ENCODE assay signal across 8 cellular contexts in the genomic region with DNA sequence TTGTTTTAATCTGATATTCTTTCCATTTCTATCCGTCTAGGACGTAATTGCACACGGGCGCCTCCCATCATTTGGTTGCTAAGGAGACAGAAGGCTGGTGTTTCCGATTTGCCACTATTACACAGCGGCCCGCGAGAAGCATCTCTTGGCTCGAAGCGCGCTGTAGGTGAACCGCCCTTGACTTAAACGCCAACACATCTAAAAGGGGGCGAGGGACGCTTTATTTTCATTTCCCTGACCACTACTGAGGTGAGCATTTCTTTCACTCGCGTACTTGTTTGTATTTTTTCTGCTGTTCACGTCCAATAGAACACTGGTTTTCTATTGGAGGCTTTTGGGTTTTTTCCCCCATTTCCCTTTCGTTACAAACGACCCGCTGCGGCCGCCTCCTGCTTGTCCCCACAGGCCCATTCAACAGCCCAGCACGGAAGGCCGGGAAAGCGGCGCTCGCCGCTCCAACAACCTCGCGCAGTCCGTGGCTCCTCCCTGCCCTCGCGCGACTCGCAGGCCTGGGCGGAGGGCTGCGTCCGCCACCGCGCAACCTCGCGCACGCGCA. TPM values are rescaled to one million over a fixed set of nuclear protein-coding genes. Genes with fewer than 3 reads are reported as not detected.
DNase-seq lines count a peak whose midpoint lies in the region; ATAC-seq and TF ChIP-seq lines count a peak whose summit lies in the region.

No MANE protein-coding gene starts in this region.

- ATAC-seq in PC-3: peak; percentile 81

- peaks cover 33% of the 10 kb centered on the region for H4K20me1 ChIP-seq in PC-3 (ENCODE audit: low read length)
- peaks cover 4% of the 10 kb centered on the region for H4K20me1 ChIP-seq in neural cell (ENCODE audit: insufficient read depth)

- CTCF ChIA-PET in PC-3 (lab: Charles Lee): interaction anchor here (0.6 kb wide), 1 partner anchor 134 kb away, joined by 10 read pairs; no protein-coding TSS in a partner anchor

- H3K36me3 ChIP-seq in PC-3 (ENCODE audit: low read depth, low read length) (no peaks in the 10 kb centered on the region; the same call in 1 of the 2 replicates), neural cell (ENCODE audit: insufficient read depth, low read length) (no peaks in the 10 kb centered on the region), suprapubic skin (no peaks in the 10 kb centered on the region)

- peak; percentile 23 for TF ChIP-seq RAD21 in neural cell (conservative IDR thresholded peaks at IDR 0.05)

- H3K27me3 ChIP-seq in PC-3 (ENCODE audit: low read length) (no peaks in the 10 kb centered on the region), neural cell (ENCODE audit: insufficient read depth, low read depth, low read length) (no peaks in the 10 kb centered on the region), suprapubic skin (no peaks in the 10 kb centered on the region)

- no peaks in the 10 kb centered on the region for H3K9me2 ChIP-seq in PC-3 (replicated peaks; ENCODE audit: low read length)
- no peaks in the 10 kb centered on the region for H3K9me2 ChIP-seq in neural cell (ENCODE audit: insufficient read depth, low read length)

- peak; percentile 50 for TF ChIP-seq EP300 in neural cell (conservative IDR thresholded peaks at IDR 0.05; ENCODE audit: poor library complexity, severe bottlenecking)
- TF ChIP-seq EP300 in suprapubic skin (IDR thresholded peaks at IDR 0.05): no peak

- no peaks in the 10 kb centered on the region for H3F3A ChIP-seq in PC-3 (ENCODE audit: low read length, unreplicated experiment)
- peaks cover 10% of the 10 kb centered on the region for H3F3A ChIP-seq in neural cell (ENCODE audit: insufficient read depth, low read length, poor library complexity, severe bottlenecking)

- H2AFZ ChIP-seq in PC-3 (ENCODE audit: low read length) (peak overlapping the region; percentile 80), neural cell (ENCODE audit: low read depth, low read length) (peak overlapping the region; percentile 58)

- intact Hi-C loops in PC-3 (cut with micrococcal nuclease): no loop called here

- H3K79me2 ChIP-seq in PC-3 (ENCODE audit: low read length): peaks cover 41% of the 10 kb centered on the region
- peaks cover 36% of the 10 kb centered on the region for H3K79me2 ChIP-seq in neural cell (replicated peaks; ENCODE audit: insufficient read depth, low read length)

- H3K4me2 ChIP-seq in PC-3 (ENCODE audit: low read length) (peak overlapping the region; percentile 85), neural cell (ENCODE audit: low read length) (peak overlapping the region; percentile 37)

- TF ChIP-seq CTCF in GM20000 (IDR thresholded peaks at IDR 0.05; ENCODE audit: extremely low read depth, missing control alignments) (no peak), PC-3 (conservative IDR thresholded peaks at IDR 0.05; ENCODE audit: low read depth, low read length) (no peak), neural cell (IDR thresholded peaks at IDR 0.05; ENCODE audit: poor library complexity, severe bottlenecking) (no peak), suprapubic skin (IDR thresholded peaks at IDR 0.05) (no peak)

- POLR2A ChIA-PET in PC-3 (lab: Charles Lee; ENCODE audit: unreplicated experiment): no interaction called here

- TSS peak; percentile 94 for BruUV-seq in PC-3 (replicated peaks; lab: Mats Ljungman, UMichigan)

- H3K4me1 ChIP-seq in PC-3 (ENCODE audit: insufficient read depth, low read length) (peaks cover 39% of the 10 kb centered on the region), suprapubic skin (peaks cover 44% of the 10 kb centered on the region)

- no peak for TF ChIP-seq POLR2A in suprapubic skin (IDR thresholded peaks at IDR 0.05)

- WGBS in suprapubic skin: under 1% methylated on average over 43 of the region's 45 CpGs

- H3K9me3 ChIP-seq in PC-3 (ENCODE audit: low read length) (no peaks in the 10 kb centered on the region), neural cell (ENCODE audit: low read length) (no peaks in the 10 kb centered on the region), suprapubic skin (no peaks in the 10 kb centered on the region)

- peak overlapping the region; percentile 70 for H3K4me3 ChIP-seq in PC-3 (ENCODE audit: low read length)
- peak overlapping the region; percentile 72 for H3K4me3 ChIP-seq in neural cell (ENCODE audit: low read length)
- H3K4me3 ChIP-seq in suprapubic skin: peak overlapping the region; percentile 98

- H3K27ac ChIP-seq in PC-3 (ENCODE audit: low read length) (peak overlapping the region; percentile 61), neural cell (ENCODE audit: low read length) (peak overlapping the region; percentile 95), suprapubic skin (peak overlapping the region; percentile 97)

- H3K9ac ChIP-seq in PC-3 (ENCODE audit: low read length): peak overlapping the region; percentile 72
- H3K9ac ChIP-seq in neural cell (ENCODE audit: low read length): peak overlapping the region; percentile 81

- DNase-seq in DMS 273 (lab: John Stamatoyannopoulos, UW; ENCODE audit: unreplicated experiment) (peak; percentile 88), GM20000 (ENCODE audit: low spot score) (peak; percentile 76), HT-29 (ENCODE audit: low spot score) (peak; percentile 71), PC-3 (peak; percentile 56), activated T-helper 1 cell treated with Interleukin-2 at 50 U/mL for 16 hours (ENCODE audit: low read depth) (peak; percentile 34), fibroblast of peridontal ligament (ENCODE audit: extremely low read depth) (peak; percentile 79), suprapubic skin (ENCODE audit: low spot score in 2 of 2) (peak; percentile 76 to 79)

TF ChIP-seq in neural cell, 6 proteins besides CTCF, POLR2A, EP300 and RAD21:
- TF ChIP-seq, protein P1, sequence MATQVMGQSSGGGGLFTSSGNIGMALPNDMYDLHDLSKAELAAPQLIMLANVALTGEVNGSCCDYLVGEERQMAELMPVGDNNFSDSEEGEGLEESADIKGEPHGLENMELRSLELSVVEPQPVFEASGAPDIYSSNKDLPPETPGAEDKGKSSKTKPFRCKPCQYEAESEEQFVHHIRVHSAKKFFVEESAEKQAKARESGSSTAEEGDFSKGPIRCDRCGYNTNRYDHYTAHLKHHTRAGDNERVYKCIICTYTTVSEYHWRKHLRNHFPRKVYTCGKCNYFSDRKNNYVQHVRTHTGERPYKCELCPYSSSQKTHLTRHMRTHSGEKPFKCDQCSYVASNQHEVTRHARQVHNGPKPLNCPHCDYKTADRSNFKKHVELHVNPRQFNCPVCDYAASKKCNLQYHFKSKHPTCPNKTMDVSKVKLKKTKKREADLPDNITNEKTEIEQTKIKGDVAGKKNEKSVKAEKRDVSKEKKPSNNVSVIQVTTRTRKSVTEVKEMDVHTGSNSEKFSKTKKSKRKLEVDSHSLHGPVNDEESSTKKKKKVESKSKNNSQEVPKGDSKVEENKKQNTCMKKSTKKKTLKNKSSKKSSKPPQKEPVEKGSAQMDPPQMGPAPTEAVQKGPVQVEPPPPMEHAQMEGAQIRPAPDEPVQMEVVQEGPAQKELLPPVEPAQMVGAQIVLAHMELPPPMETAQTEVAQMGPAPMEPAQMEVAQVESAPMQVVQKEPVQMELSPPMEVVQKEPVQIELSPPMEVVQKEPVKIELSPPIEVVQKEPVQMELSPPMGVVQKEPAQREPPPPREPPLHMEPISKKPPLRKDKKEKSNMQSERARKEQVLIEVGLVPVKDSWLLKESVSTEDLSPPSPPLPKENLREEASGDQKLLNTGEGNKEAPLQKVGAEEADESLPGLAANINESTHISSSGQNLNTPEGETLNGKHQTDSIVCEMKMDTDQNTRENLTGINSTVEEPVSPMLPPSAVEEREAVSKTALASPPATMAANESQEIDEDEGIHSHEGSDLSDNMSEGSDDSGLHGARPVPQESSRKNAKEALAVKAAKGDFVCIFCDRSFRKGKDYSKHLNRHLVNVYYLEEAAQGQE (IDR thresholded peaks at IDR 0.05; ENCODE audit: borderline replicate concordance): peak; percentile 38
- TF ChIP-seq TAF1 (IDR thresholded peaks at IDR 0.05; ENCODE audit: low read depth) (peak; percentile 18), MXI1 (conservative IDR thresholded peaks at IDR 0.05; ENCODE audit: poor library complexity, severe bottlenecking) (peak; percentile 24), POLR2AphosphoS5 (IDR thresholded peaks at IDR 0.05) (peak; percentile 89), SMC3 (conservative IDR thresholded peaks at IDR 0.05; ENCODE audit: poor library complexity) (peak; percentile 23), EZH2 (IDR thresholded peaks at IDR 0.05; ENCODE audit: borderline replicate concordance, insufficient read depth, low read length, poor library complexity, severe bottlenecking) (no peak)
TF ChIP-seq in neural cell: peak in this region for 5.

RNA-seq across cellular contexts. Expression of a gene that starts 0.5 kb away (rescaled TPM):
- 92.6 and 103 TPM in 2 replicates for total RNA-seq in HT-29 (2014; rRNA removed; shearing (Covaris generic))
- total RNA-seq in PC-3 (2014; rRNA removed) (92.2 and 114 TPM in 2 replicates), suprapubic skin (10 to 100 TPM; 56.9 to 66.7 (median 63.4) TPM)
- polyA plus RNA-seq in neural cell: 93.7 and 106 TPM in 2 replicates
- 84.0 and 93.7 TPM in 2 replicates for polyA minus RNA-seq in neural cell

RNA-seq across cellular contexts. Expression of a gene that starts 14.0 kb away (rescaled TPM):
- total RNA-seq in HT-29 (2014; rRNA removed; shearing (Covaris generic)): 0.03 and 0.08 TPM in 2 replicates
- total RNA-seq in PC-3 (2014; rRNA removed) (0.11 and 0.23 TPM in 2 replicates), suprapubic skin (1 to 10 TPM; 1.8 to 6.6 (median 3.5) TPM)
- polyA plus RNA-seq in neural cell: 1.2 and 1.3 TPM in 2 replicates
- polyA minus RNA-seq in neural cell: 1.4 and 1.5 TPM in 2 replicates

Comparison
In these comparisons a context has a peak if more than half of its experiments do, and no peak if none do; other contexts are left out.
1. Peak in every context shown above with its lines: DNase-seq, ATAC-seq, H3K4me3 ChIP-seq and H3K27ac ChIP-seq.
2. DNase-seq: peak in every context shown above with its lines; median percentile 88 in DMS 273; 79 in fibroblast of peridontal ligament; 78 in suprapubic skin; 76 in GM20000; 71 in HT-29; 56 in PC-3; 34 in activated T-helper 1 cell treated with Interleukin-2 at 50 U/mL for 16 hours.